Comparison of ENCODE assay signal across 2 cellular contexts in the genomic region with DNA sequence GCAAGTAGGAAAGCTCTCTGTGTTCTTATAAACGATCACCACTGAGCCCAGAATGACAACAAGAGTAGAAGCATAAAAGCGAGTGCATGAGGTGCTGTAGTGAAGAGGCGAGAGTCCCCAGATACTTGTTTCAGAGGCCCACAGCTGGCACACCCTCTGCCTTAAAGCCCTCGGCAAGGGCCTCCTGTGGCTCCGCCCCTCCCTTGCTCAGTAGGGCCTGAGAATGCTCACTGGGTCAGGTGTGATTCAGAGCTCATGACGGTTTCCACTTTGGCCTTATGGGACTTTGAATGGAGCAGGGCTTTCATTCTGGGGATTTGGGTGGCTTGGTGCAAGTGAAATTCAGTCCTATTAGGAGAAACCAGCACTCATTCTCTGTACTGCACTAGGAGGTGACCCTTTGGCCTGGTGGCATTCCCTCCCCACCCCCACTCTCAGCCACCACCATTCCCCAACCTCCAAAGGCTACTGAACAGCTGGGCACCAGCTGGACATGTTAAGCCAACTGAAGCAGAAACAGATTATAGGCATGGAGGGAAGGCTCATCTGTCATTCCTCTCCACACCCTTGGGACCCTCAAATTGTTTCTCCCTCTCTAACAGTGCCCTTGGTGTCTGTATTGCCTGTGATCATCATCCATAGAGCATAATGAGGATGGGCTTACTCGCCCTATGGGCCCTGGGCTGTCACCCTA.
TF ChIP-seq lines count a peak whose summit lies in the region.

No MANE protein-coding gene starts in this region.

TF ChIP-seq in HCT116, 20 proteins besides CTCF, POLR2A, EP300 and RAD21:
- no peak for TF ChIP-seq CBX3 (IDR thresholded peaks at IDR 0.05; ENCODE audit: low read depth)
- no peak for TF ChIP-seq FOSL1 (IDR thresholded peaks at IDR 0.05; ENCODE audit: low read depth)
- no peak for TF ChIP-seq EZH2phosphoT487 (IDR thresholded peaks at IDR 0.05; ENCODE audit: borderline replicate concordance)
- TF ChIP-seq ATF3 (IDR thresholded peaks at IDR 0.05) = no peak
- no peak for TF ChIP-seq SIN3A (IDR thresholded peaks at IDR 0.05; ENCODE audit: low read depth)
- TF ChIP-seq EGR1 (IDR thresholded peaks at IDR 0.05; ENCODE audit: low read depth) = no peak
- TF ChIP-seq ZNF274 (IDR thresholded peaks at IDR 0.05; ENCODE audit: low read depth, low read length) = no peak
- no peak for TF ChIP-seq EZH2 (IDR thresholded peaks at IDR 0.05)
- TF ChIP-seq ZBTB33 (IDR thresholded peaks at IDR 0.05; ENCODE audit: extremely low read depth, insufficient replicate concordance, low read length) = no peak
- TF ChIP-seq, protein P1, sequence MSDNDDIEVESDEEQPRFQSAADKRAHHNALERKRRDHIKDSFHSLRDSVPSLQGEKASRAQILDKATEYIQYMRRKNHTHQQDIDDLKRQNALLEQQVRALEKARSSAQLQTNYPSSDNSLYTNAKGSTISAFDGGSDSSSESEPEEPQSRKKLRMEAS (IDR thresholded peaks at IDR 0.05) = no peak
- no peak for TF ChIP-seq TCF7L2 (IDR thresholded peaks at IDR 0.05; ENCODE audit: borderline replicate concordance, extremely low read depth, insufficient read depth, insufficient read length)
- no peak for TF ChIP-seq CEBPB (IDR thresholded peaks at IDR 0.05; ENCODE audit: low read depth)
- no peak for TF ChIP-seq SP1 (IDR thresholded peaks at IDR 0.05; ENCODE audit: low read depth)
- no peak for TF ChIP-seq POLR2AphosphoS5 (IDR thresholded peaks at IDR 0.05; ENCODE audit: low read depth, low read length)
- TF ChIP-seq ZFX (IDR thresholded peaks at IDR 0.05) = no peak
- no peak for TF ChIP-seq SRF (IDR thresholded peaks at IDR 0.05; ENCODE audit: low read depth)
- TF ChIP-seq YY1 (IDR thresholded peaks at IDR 0.05; ENCODE audit: extremely low read depth, insufficient replicate concordance, low read depth, low read length) = no peak
- TF ChIP-seq JUND (IDR thresholded peaks at IDR 0.05) = no peak
TF ChIP-seq in HCT116: peak in this region for 0.

TF ChIP-seq in WTC11, 78 proteins besides CTCF, POLR2A, EP300 and RAD21:
- TF ChIP-seq RELA (CRISPR knock-in tag; IDR thresholded peaks at IDR 0.05; ENCODE audit: borderline replicate concordance) (no peak), FOXK1 (CRISPR knock-in tag; IDR thresholded peaks at IDR 0.05) (no peak), E2F1 (CRISPR knock-in tag; IDR thresholded peaks at IDR 0.05) (no peak), EMX1 (CRISPR knock-in tag; IDR thresholded peaks at IDR 0.05) (no peak), PRDM15 (CRISPR knock-in tag; IDR thresholded peaks at IDR 0.05) (no peak), NR1H2 (CRISPR knock-in tag; IDR thresholded peaks at IDR 0.05) (no peak), FOXJ3 (CRISPR knock-in tag; IDR thresholded peaks at IDR 0.05; ENCODE audit: borderline replicate concordance) (no peak), NFATC4 (CRISPR knock-in tag; IDR thresholded peaks at IDR 0.05) (no peak), E2F5 (CRISPR knock-in tag; IDR thresholded peaks at IDR 0.05) (no peak)
- TF ChIP-seq, protein P2, sequence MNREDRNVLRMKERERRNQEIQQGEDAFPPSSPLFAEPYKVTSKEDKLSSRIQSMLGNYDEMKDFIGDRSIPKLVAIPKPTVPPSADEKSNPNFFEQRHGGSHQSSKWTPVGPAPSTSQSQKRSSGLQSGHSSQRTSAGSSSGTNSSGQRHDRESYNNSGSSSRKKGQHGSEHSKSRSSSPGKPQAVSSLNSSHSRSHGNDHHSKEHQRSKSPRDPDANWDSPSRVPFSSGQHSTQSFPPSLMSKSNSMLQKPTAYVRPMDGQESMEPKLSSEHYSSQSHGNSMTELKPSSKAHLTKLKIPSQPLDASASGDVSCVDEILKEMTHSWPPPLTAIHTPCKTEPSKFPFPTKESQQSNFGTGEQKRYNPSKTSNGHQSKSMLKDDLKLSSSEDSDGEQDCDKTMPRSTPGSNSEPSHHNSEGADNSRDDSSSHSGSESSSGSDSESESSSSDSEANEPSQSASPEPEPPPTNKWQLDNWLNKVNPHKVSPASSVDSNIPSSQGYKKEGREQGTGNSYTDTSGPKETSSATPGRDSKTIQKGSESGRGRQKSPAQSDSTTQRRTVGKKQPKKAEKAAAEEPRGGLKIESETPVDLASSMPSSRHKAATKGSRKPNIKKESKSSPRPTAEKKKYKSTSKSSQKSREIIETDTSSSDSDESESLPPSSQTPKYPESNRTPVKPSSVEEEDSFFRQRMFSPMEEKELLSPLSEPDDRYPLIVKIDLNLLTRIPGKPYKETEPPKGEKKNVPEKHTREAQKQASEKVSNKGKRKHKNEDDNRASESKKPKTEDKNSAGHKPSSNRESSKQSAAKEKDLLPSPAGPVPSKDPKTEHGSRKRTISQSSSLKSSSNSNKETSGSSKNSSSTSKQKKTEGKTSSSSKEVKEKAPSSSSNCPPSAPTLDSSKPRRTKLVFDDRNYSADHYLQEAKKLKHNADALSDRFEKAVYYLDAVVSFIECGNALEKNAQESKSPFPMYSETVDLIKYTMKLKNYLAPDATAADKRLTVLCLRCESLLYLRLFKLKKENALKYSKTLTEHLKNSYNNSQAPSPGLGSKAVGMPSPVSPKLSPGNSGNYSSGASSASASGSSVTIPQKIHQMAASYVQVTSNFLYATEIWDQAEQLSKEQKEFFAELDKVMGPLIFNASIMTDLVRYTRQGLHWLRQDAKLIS (CRISPR knock-in tag; IDR thresholded peaks at IDR 0.05; ENCODE audit: borderline replicate concordance) = no peak
- TF ChIP-seq, protein P1 (CRISPR knock-in tag; IDR thresholded peaks at IDR 0.05) = no peak
TF ChIP-seq in WTC11: peak in this region for 0.
